In the genomic region with DNA sequence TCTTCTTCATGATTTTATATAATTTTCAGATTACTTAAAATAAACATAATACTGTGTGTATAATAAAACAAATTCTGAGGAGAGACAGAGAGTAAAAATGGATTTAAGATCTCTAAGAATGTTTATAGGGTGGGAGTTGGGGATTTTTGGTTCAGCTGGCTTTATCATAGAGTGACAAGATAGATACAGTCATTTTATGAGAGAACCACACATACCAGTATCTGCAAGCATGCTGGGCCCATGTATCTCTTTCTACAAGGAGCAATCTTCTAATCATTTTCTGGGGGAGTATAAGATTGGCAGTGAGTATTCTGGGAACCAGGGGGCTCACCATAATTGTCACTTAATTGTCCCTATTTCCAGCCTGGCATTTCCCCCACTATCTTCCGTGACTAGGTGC, we compare ENCODE assay signal across 18 cellular contexts.
"Had no signal": no experiment of that assay in that cellular context is flagged by ENCODE, and none has a peak within 500 bp of the region (broad histone marks: within the 10 kb centered on the region; RNA-seq: fewer than 3 reads in every experiment).

No MANE protein-coding gene starts in this region.

- H3K9me3 Mint-ChIP-seq: activated CD4-positive, alpha-beta memory T cell treated with anti-CD3 and anti-CD28 coated beads, Interleukin-2, amount 10 ng/mL, durations not matched to agents 7 days and 5 days; endodermal cell; mesothelial cell of epicardium; natural killer cell had no signal

- H3K36me3 Mint-ChIP-seq: mesothelial cell of epicardium, natural killer cell had no signal

- ATAC-seq: activated naive CD8-positive, alpha-beta T cell treated with anti-CD3 and anti-CD28 coated beads, Interleukin-2, amount 50 U/mL, for 24 hours; gastrocnemius medialis; natural killer cell had no signal

- H3K4me3 ChIP-seq: esophagus squamous epithelium, gastrocnemius medialis, left ventricle myocardium inferior, spleen, transverse colon had no signal

- H3K27me3 ChIP-seq: esophagus squamous epithelium, gastrocnemius medialis, spleen, transverse colon had no signal

- H3K27ac Mint-ChIP-seq: activated CD4-positive, alpha-beta memory T cell treated with anti-CD3 and anti-CD28 coated beads, Interleukin-2, amount 10 ng/mL, durations not matched to agents 7 days and 5 days; activated CD4-positive, alpha-beta T cell treated with anti-CD3 and anti-CD28 coated beads, Interleukin-2, amount 10 ng/mL, durations not matched to agents 24 days and 14 days; activated naive CD8-positive, alpha-beta T cell treated with anti-CD3 and anti-CD28 coated beads, Interleukin-2, amount 50 U/mL, for 24 hours; activated T-helper 1 cell treated with anti-CD3 and anti-CD28 coated beads, Interleukin-12 subunit alpha, Interleukin-12 subunit beta, Interleukin-2, Interleukin-4 antibody, amounts not matched to agents 30 ng/mL and 10 ng/mL and 1 ng/mL, durations not matched to agents 14 hours and 24 hours and 36 hours; endodermal cell; mesothelial cell of epicardium had no signal

- H3K4me1 ChIP-seq: gastrocnemius medialis, left ventricle myocardium inferior, transverse colon had no signal

- DNase-seq: activated CD4-positive, alpha-beta memory T cell treated with anti-CD3 and anti-CD28 coated beads, Interleukin-2, amount 10 ng/mL, durations not matched to agents 7 days and 5 days; activated CD4-positive, alpha-beta T cell treated with anti-CD3 and anti-CD28 coated beads, Interleukin-2, amount 10 ng/mL, durations not matched to agents 24 days and 14 days; activated gamma-delta T cell; activated naive CD4-positive, alpha-beta T cell treated with anti-CD3 and anti-CD28 coated beads, Interleukin-2, amount 50 U/mL, for 16 hours; activated naive CD8-positive, alpha-beta T cell treated with anti-CD3 and anti-CD28 coated beads, Interleukin-2, amount 50 U/mL, for 24 hours; cerebellar nuclear complex; cortex of kidney; endodermal cell; esophagus squamous epithelium; gastrocnemius medialis; hippocampal formation; left ventricle myocardium inferior; natural killer cell; spleen; stimulated activated CD4-positive, alpha-beta T cell treated with anti-CD3 and anti-CD28 coated beads, Interleukin-4, amount 100 ng/mL, for 1 hour; transverse colon had no signal

- H3K27me3 Mint-ChIP-seq: activated CD4-positive, alpha-beta memory T cell treated with anti-CD3 and anti-CD28 coated beads, Interleukin-2, amount 10 ng/mL, durations not matched to agents 7 days and 5 days; activated CD4-positive, alpha-beta T cell treated with anti-CD3 and anti-CD28 coated beads, Interleukin-2, amount 10 ng/mL, durations not matched to agents 24 days and 14 days; activated naive CD8-positive, alpha-beta T cell treated with anti-CD3 and anti-CD28 coated beads, Interleukin-2, amount 50 U/mL, for 24 hours had no signal

- H3K4me3 Mint-ChIP-seq: activated CD4-positive, alpha-beta memory T cell treated with anti-CD3 and anti-CD28 coated beads, Interleukin-2, amount 10 ng/mL, durations not matched to agents 7 days and 5 days; activated CD4-positive, alpha-beta T cell treated with anti-CD3 and anti-CD28 coated beads, Interleukin-2, amount 10 ng/mL, durations not matched to agents 24 days and 14 days; activated naive CD8-positive, alpha-beta T cell treated with anti-CD3 and anti-CD28 coated beads, Interleukin-2, amount 50 U/mL, for 24 hours; activated T-helper 1 cell treated with anti-CD3 and anti-CD28 coated beads, Interleukin-12 subunit alpha, Interleukin-12 subunit beta, Interleukin-2, Interleukin-4 antibody, amounts not matched to agents 30 ng/mL and 10 ng/mL and 1 ng/mL, durations not matched to agents 14 hours and 24 hours and 36 hours; endodermal cell; mesothelial cell of epicardium; natural killer cell had no signal

- H3K36me3 ChIP-seq: esophagus squamous epithelium, gastrocnemius medialis, left ventricle myocardium inferior, spleen, transverse colon had no signal

- H3K9me3 ChIP-seq: esophagus squamous epithelium, gastrocnemius medialis, left ventricle myocardium inferior, spleen, transverse colon had no signal

- H3K27ac ChIP-seq: esophagus squamous epithelium, gastrocnemius medialis, left ventricle myocardium inferior, spleen, transverse colon had no signal
